ENCODE assay signal across 18 cellular contexts in genomic region chr13:106942558-106942957, GRCh38.
DNase-seq lines count a peak whose midpoint lies in the region; ATAC-seq and TF ChIP-seq lines count a peak whose summit lies in the region.
"Had no signal": no experiment of that assay in that cellular context is flagged by ENCODE, and none has a peak within 500 bp of the region (broad histone marks: within the 10 kb centered on the region; RNA-seq: fewer than 3 reads in every experiment).

No MANE protein-coding gene starts in this region.

- peak; percentile 74 for ATAC-seq in GM19438 (IDR thresholded peaks at IDR 0.05; ENCODE audit: low read depth, unreplicated experiment)
- peak; percentile 77 for ATAC-seq in HG03378 (IDR thresholded peaks at IDR 0.05; ENCODE audit: unreplicated experiment)
- no peak for ATAC-seq in omental fat pad (ENCODE audit: low FRiP score)

- TF ChIP-seq CTCF in DOHH2 (IDR thresholded peaks at IDR 0.05; ENCODE audit: low read depth, low read length, poor library complexity, severe bottlenecking) = no peak
- no peak for TF ChIP-seq CTCF in omental fat pad (IDR thresholded peaks at IDR 0.05)

- H3F3A ChIP-seq in DOHH2 (ENCODE audit: control insufficient read depth, insufficient read depth) = no peaks in the 10 kb centered on the region

- H3K36me3 ChIP-seq in DOHH2 (ENCODE audit: control insufficient read depth, low read length) (no peaks in the 10 kb centered on the region), MG63 (no peaks in the 10 kb centered on the region)
- H3K36me3 ChIP-seq: SJSA1 had no signal

- H3K9me3 ChIP-seq in DOHH2 (ENCODE audit: control insufficient read depth, insufficient read depth, low read length) (no peaks in the 10 kb centered on the region), MG63 (no peaks in the 10 kb centered on the region)
- H3K9me3 ChIP-seq: SJSA1 had no signal

- peak overlapping the region; percentile 51 for H3K4me2 ChIP-seq in DOHH2 (ENCODE audit: low read length)
- H3K4me2 ChIP-seq: PC-9 had no signal

- H3K79me2 ChIP-seq in DOHH2 (ENCODE audit: control insufficient read depth, low read length) = no peaks in the 10 kb centered on the region

- H3K4me3 ChIP-seq in DOHH2 (ENCODE audit: low read length) (peak overlapping the region; percentile 44; the same call in 1 of the 2 replicates), MG63 (no peak overlapping the region)
- H3K4me3 ChIP-seq: PC-9, SJSA1 had no signal

- H3K9me2 ChIP-seq in DOHH2 (replicated peaks; ENCODE audit: control insufficient read depth, low read length) = no peaks in the 10 kb centered on the region

- peak overlapping the region; percentile 64 for H3K27ac ChIP-seq in DOHH2 (ENCODE audit: low read depth, low read length)
- no peak overlapping the region for H3K27ac ChIP-seq in substantia nigra (ENCODE audit: low read depth, low read length, poor library complexity, severe bottlenecking)
- H3K27ac ChIP-seq: PC-9, SJSA1 had no signal

- DNase-seq in glomerular visceral epithelial cell (ENCODE audit: extremely low spot score) (peak; percentile 61), MG63 (no peak), omental fat pad (ENCODE audit: low spot score) (no peak), substantia nigra (lab: John Stamatoyannopoulos, UW) (no peak)
- no peak for DNase-seq in stimulated activated CD4-positive, alpha-beta T cell treated with anti-CD3 and anti-CD28 coated beads, Interleukin-2, amount 100 ng/mL, for 48 hours
- DNase-seq: DND-41, GDM1, HFFc6, Karpas-422, MM.1S, NCI-H1092 treated with DMSO at 0.1 percent for 48 hours, NCI-H510A treated with DMSO at 0.1 percent for 48 hours, PC-9, SW 1271 had no signal

- H4K20me1 ChIP-seq in DOHH2 (ENCODE audit: control insufficient read depth, insufficient read depth, low read depth, low read length) = no peaks in the 10 kb centered on the region

- H3K4me1 ChIP-seq in DOHH2 (ENCODE audit: control insufficient read depth, low read length) = peaks cover 29% of the 10 kb centered on the region
- H3K4me1 ChIP-seq: SJSA1 had no signal

- H3K27me3 ChIP-seq in DOHH2 (ENCODE audit: control insufficient read depth, low read length) = no peaks in the 10 kb centered on the region
- H3K27me3 ChIP-seq in MG63 = no peaks in the 10 kb centered on the region
